In genomic region chr5:125461641-125462072, GRCh38 we compare ENCODE assay signal across 1 cellular context.
A peak's percentile ranks its signal among the peaks of the same experiment; 100 is the strongest.
TF ChIP-seq lines count a peak whose summit lies in the region.

No MANE protein-coding gene starts in this region.

TF ChIP-seq in HEK293T, 16 proteins besides CTCF, POLR2A, EP300 and RAD21:
- peak; percentile 85 for TF ChIP-seq PKNOX1 (IDR thresholded peaks at IDR 0.05)
- no peak for TF ChIP-seq BHLHE40 (IDR thresholded peaks at IDR 0.05; ENCODE audit: borderline replicate concordance)
- no peak for TF ChIP-seq CTBP1 (IDR thresholded peaks at IDR 0.05; ENCODE audit: borderline replicate concordance)
TF ChIP-seq in HEK293T: peak in this region for 1.
